Comparison of ENCODE assay signal across 25 cellular contexts in the genomic region with DNA sequence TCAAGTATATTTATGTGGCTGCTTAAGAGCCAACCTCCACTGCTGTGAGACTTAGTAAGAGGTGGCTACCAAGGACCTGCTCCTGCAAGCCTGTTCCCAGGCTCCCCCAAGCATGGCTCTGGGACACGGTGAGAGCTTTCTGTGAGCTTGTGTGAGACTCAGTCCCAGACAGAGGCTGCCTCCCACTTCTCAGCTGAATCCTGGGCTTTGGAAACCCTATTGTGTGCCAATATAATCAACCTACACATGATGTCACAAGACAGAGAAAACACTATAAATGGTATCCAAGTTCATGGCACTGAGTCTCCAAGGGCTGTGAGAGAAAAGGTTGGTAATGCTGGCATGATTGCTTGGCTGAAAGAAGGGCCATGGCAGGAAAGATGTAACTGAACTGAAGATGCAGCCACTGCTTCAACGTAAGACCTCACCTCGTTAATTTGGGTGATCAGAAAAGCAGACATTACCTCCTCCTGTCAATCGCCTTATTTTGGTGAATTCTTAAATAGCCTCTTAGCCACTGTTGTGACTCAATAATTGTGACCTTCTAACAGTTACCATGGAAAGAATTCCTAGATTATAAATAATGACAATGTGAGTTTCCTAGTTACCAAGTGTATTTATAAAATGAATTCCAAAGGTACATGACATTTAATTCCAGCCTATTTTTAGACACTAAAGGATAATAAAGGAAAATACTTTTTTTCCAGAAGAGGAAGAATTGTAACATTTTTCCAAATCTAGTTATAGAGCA.
DNase-seq lines count a peak whose midpoint lies in the region; ATAC-seq and TF ChIP-seq lines count a peak whose summit lies in the region.
"Had no signal": no experiment of that assay in that cellular context is flagged by ENCODE, and none has a peak within 500 bp of the region (broad histone marks: within the 10 kb centered on the region; RNA-seq: fewer than 3 reads in every experiment).

No MANE protein-coding gene starts in this region.

- H3K9me3 ChIP-seq in GM23248 (ENCODE audit: low read depth): no peaks in the 10 kb centered on the region
- H3K9me3 ChIP-seq in right cardiac atrium (ENCODE audit: control insufficient read depth, low read length): no peaks in the 10 kb centered on the region
- H3K9me3 ChIP-seq in adrenal gland (replicated peaks in 1 of 3): no peaks in the 10 kb centered on the region
- no peaks in the 10 kb centered on the region for H3K9me3 ChIP-seq in breast epithelium
- H3K9me3 ChIP-seq in hepatocyte (ENCODE audit: low read depth): no peaks in the 10 kb centered on the region
- H3K9me3 ChIP-seq: mucosa of descending colon, neutrophil, SJCRH30, tibial nerve had no signal

- TF ChIP-seq CTCF in adrenal gland (IDR thresholded peaks at IDR 0.05) (no peak), breast epithelium (IDR thresholded peaks at IDR 0.05) (no peak), hepatocyte (IDR thresholded peaks at IDR 0.05; ENCODE audit: poor library complexity) (no peak)

- H3K27ac ChIP-seq in GM23248 (no peak overlapping the region), right cardiac atrium (ENCODE audit: low read length) (peak overlapping the region; percentile 36), adrenal gland (no peak overlapping the region), breast epithelium (no peak overlapping the region), hepatocyte (no peak overlapping the region)
- H3K27ac ChIP-seq: BLaER1 treated with 17β-estradiol and CSF1 and Interleukin-3, amounts not matched to agents 10 nM and 100 nM; neutrophil; SJCRH30; tibial nerve had no signal

- 0 out of 2 replicates have a peak, but pooled peaks cover 24% of the 10 kb centered on the region for H3K27me3 ChIP-seq in GM23248 (replicated peaks; ENCODE audit: insufficient read depth)
- H3K27me3 ChIP-seq in right cardiac atrium (ENCODE audit: control insufficient read depth, insufficient read depth): no peaks in the 10 kb centered on the region
- H3K27me3 ChIP-seq in adrenal gland: no peaks in the 10 kb centered on the region
- H3K27me3 ChIP-seq in breast epithelium: no peaks in the 10 kb centered on the region
- H3K27me3 ChIP-seq in hepatocyte: no peaks in the 10 kb centered on the region
- H3K27me3 ChIP-seq: BLaER1 treated with 17β-estradiol and CSF1 and Interleukin-3, amounts not matched to agents 10 nM and 100 nM; neutrophil; SJCRH30; tibial nerve had no signal

- peak; percentile 66 to 82 for ATAC-seq in right cardiac atrium
- ATAC-seq: activated CD8-positive, alpha-beta T cell treated with anti-CD3 and anti-CD28 coated beads, Interleukin-2, amount 10 ng/mL, durations not matched to agents 7 days and 5 days; HepG2; left lobe of liver; mucosa of descending colon; stimulated activated memory B cell treated with anti-CD40 and anti-IgM and Interleukin-4, amounts not matched to agents 10 μg/mL and 1 μg/mL and 100 μg/mL, for 72 hours; T-helper 17 cell had no signal

- no peak overlapping the region for H3K9ac ChIP-seq in GM23248
- H3K9ac ChIP-seq: BLaER1 treated with 17β-estradiol and CSF1 and Interleukin-3, amounts not matched to agents 10 nM and 100 nM had no signal

- DNase-seq in GM23248 (peak; percentile 53), astrocyte of the hippocampus (ENCODE audit: low read depth, low spot score) (peak; percentile 2), right cardiac atrium (no peak), stromal cell of bone marrow (ENCODE audit: low read depth) (peak; percentile 28), adrenal gland (no peak), breast epithelium (ENCODE audit: low spot score in 2 of 2) (no peak), hepatocyte (ENCODE audit: low spot score) (no peak)
- DNase-seq: activated CD8-positive, alpha-beta T cell treated with anti-CD3 and anti-CD28 coated beads, Interleukin-2, amount 10 ng/mL, durations not matched to agents 7 days and 5 days; activated naive CD4-positive, alpha-beta T cell treated with anti-CD3 and anti-CD28 coated beads, Interleukin-2, amount 10 ng/mL, durations not matched to agents 7 days and 5 days; activated T-cell treated with anti-CD3 and anti-CD28 coated beads, Interleukin-2, amount 50 U/mL, for 48 hours; H7; MM.1S; mucosa of descending colon; NCI-H146; NCI-H2171 treated with DMSO at 0.1 percent for 48 hours; NCI-H69; retina; SJCRH30; T-helper 17 cell had no signal

- H3K4me3 ChIP-seq in GM23248 (no peak overlapping the region), right cardiac atrium (ENCODE audit: low read length) (no peak overlapping the region), adrenal gland (no peak overlapping the region), breast epithelium (no peak overlapping the region), hepatocyte (no peak overlapping the region)
- H3K4me3 ChIP-seq: BLaER1 treated with 17β-estradiol and CSF1 and Interleukin-3, amounts not matched to agents 10 nM and 100 nM; mucosa of descending colon; SJCRH30; tibial nerve had no signal

- H2AFZ ChIP-seq in GM23248 (no peak overlapping the region), hepatocyte (no peak overlapping the region)

- WGBS in GM23248 (ENCODE audit: low coverage in 1 of 2, low lambda C conversion rate in 2 of 2, missing lambda C conversion rate in 2 of 2), 2 experiments: 10 to 13% methylated on average over 4 of the region's 4 CpGs
- 61% methylated on average over 4 of the region's 4 CpGs for WGBS in right cardiac atrium
- WGBS in adrenal gland, 4 donors: 49 to 60% (median 52%) methylated on average over 4 of the region's 4 CpGs
- WGBS in hepatocyte (ENCODE audit: low lambda C conversion rate, missing lambda C conversion rate): 85% methylated on average over 4 of the region's 4 CpGs

- H3K4me2 ChIP-seq in GM23248 (ENCODE audit: unreplicated experiment) (no peak overlapping the region), hepatocyte (no peak overlapping the region)
- H3K4me2 ChIP-seq: BLaER1 treated with 17β-estradiol and CSF1 and Interleukin-3, amounts not matched to agents 10 nM and 100 nM had no signal

- H4K20me1 ChIP-seq in GM23248 (ENCODE audit: insufficient read depth) (no peaks in the 10 kb centered on the region), hepatocyte (ENCODE audit: insufficient read depth, poor library complexity, severe bottlenecking) (no peaks in the 10 kb centered on the region)
- H4K20me1 ChIP-seq: BLaER1 treated with 17β-estradiol and CSF1 and Interleukin-3, amounts not matched to agents 10 nM and 100 nM had no signal

- no peaks in the 10 kb centered on the region for H3K4me1 ChIP-seq in GM23248 (ENCODE audit: insufficient read depth)
- no peaks in the 10 kb centered on the region for H3K4me1 ChIP-seq in right cardiac atrium (ENCODE audit: control insufficient read depth, insufficient read depth, low read length)
- no peaks in the 10 kb centered on the region for H3K4me1 ChIP-seq in adrenal gland (replicated peaks in 1 of 2)
- no peaks in the 10 kb centered on the region for H3K4me1 ChIP-seq in breast epithelium
- H3K4me1 ChIP-seq in hepatocyte (ENCODE audit: insufficient read depth): no peaks in the 10 kb centered on the region
- H3K4me1 ChIP-seq: BLaER1 treated with 17β-estradiol and CSF1 and Interleukin-3, amounts not matched to agents 10 nM and 100 nM; SJCRH30; tibial nerve had no signal

- TF ChIP-seq POLR2A in adrenal gland (IDR thresholded peaks at IDR 0.05) (no peak), breast epithelium (IDR thresholded peaks at IDR 0.05) (no peak)

- H3K9me2 ChIP-seq in GM23248 (ENCODE audit: insufficient read depth): no peaks in the 10 kb centered on the region
- H3K9me2 ChIP-seq in hepatocyte (replicated peaks; ENCODE audit: insufficient read depth): no peaks in the 10 kb centered on the region

- H3K79me2 ChIP-seq in GM23248 (ENCODE audit: insufficient read depth) (no peaks in the 10 kb centered on the region), hepatocyte (no peaks in the 10 kb centered on the region)

- in situ Hi-C loops in GM23248 (cut with MboI): no loop called here

- H3F3A ChIP-seq in GM23248 (ENCODE audit: insufficient read depth): no peaks in the 10 kb centered on the region

- H3K36me3 ChIP-seq in GM23248 (ENCODE audit: low read depth) (no peaks in the 10 kb centered on the region), adrenal gland (replicated peaks in 1 of 2) (no peaks in the 10 kb centered on the region), breast epithelium (no peaks in the 10 kb centered on the region), hepatocyte (replicated peaks; ENCODE audit: insufficient read depth, low read depth) (no peaks in the 10 kb centered on the region)
- H3K36me3 ChIP-seq: neutrophil, SJCRH30, tibial nerve had no signal

- intact Hi-C loops in right cardiac atrium (cut with DNase I): no loop called here
- intact Hi-C loops in adrenal gland (cut with DNase I): no loop called here
- intact Hi-C loops in breast epithelium (cut with DNase I; ENCODE audit: low total_unique reads): no loop called here

Comparison
In these comparisons a context has a peak if more than half of its experiments do, and no peak if none do; other contexts are left out.
1. DNase-seq: peak in GM23248 (single experiment), astrocyte of the hippocampus (single experiment) and stromal cell of bone marrow (single experiment); none in right cardiac atrium (0 of 3), adrenal gland (0 of 7), breast epithelium (0 of 2) and hepatocyte (single experiment).